ENCODE assay signal across 25 cellular contexts in the genomic region with DNA sequence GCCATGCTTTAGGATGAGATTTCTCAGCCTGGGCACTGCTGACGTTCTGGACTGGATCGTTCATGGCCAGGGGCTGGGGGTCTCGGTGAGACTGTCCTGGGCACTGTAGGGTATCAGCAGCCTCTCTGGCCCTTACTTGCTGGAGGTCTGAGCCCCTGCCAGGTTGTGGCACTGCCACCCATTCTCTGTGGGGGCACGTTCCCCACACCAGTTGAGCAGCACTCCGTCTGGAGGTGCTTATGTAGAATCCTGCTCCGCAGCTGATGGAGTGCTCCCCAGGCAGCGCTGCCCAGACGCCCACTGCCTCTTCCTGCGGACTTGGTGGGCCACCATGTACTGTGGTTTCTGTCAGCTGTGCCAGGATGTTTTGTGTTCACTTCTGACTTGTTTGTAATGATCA. TPM values are rescaled to one million over a fixed set of nuclear protein-coding genes. Genes with fewer than 3 reads are reported as not detected.
DNase-seq lines count a peak whose midpoint lies in the region; ATAC-seq, FAIRE-seq and TF ChIP-seq lines count a peak whose summit lies in the region.
"Had no signal": no experiment of that assay in that cellular context is flagged by ENCODE, and none has a peak within 500 bp of the region (broad histone marks: within the 10 kb centered on the region; RNA-seq: fewer than 3 reads in every experiment).

No MANE protein-coding gene starts in this region.

- H3K4me1 Mint-ChIP-seq in astrocyte (ENCODE audit: low read depth, unreplicated experiment): peaks cover 27% of the 10 kb centered on the region
- H3K4me1 Mint-ChIP-seq in activated naive CD8-positive, alpha-beta T cell treated with anti-CD3 and anti-CD28 coated beads for 36 hours: peaks cover 21% of the 10 kb centered on the region

- H3K4me1 ChIP-seq in heart left ventricle (peaks cover 11 to 57% (median 39%) of the 10 kb centered on the region in 12 donors), astrocyte (ENCODE audit: insufficient read depth, low read length) (peaks cover 25% of the 10 kb centered on the region), right cardiac atrium (ENCODE audit: control insufficient read depth, insufficient read depth, low read length) (peaks cover 4% of the 10 kb centered on the region), skeletal muscle tissue (ENCODE audit: control insufficient read depth in 3 of 3, insufficient read depth in 3 of 3, low read length in 3 of 3) (peaks cover 19 to 45% (median 44%) of the 10 kb centered on the region in 3 donors)
- H3K4me1 ChIP-seq: BE2C had no signal

- H3K36me3 ChIP-seq in heart left ventricle: peaks cover 0 to 91% (median 78%) of the 10 kb centered on the region in 9 donors
- H3K36me3 ChIP-seq in astrocyte (ENCODE audit: insufficient read depth, low read length): peaks cover 35% of the 10 kb centered on the region
- peaks cover 16 to 45% (median 42%) of the 10 kb centered on the region in 3 donors for H3K36me3 ChIP-seq in skeletal muscle tissue (ENCODE audit: control insufficient read depth in 3 of 3, insufficient read depth in 3 of 3, low read length in 3 of 3)

- peaks cover 22% of the 10 kb centered on the region for H3K79me2 ChIP-seq in astrocyte (ENCODE audit: insufficient read depth, low read length)

- no peak overlapping the region for H3K4me3 ChIP-seq in heart left ventricle
- no peak overlapping the region for H3K4me3 ChIP-seq in astrocyte (ENCODE audit: insufficient read depth, low read depth, low read length)
- H3K4me3 ChIP-seq in right cardiac atrium (ENCODE audit: low read length): no peak overlapping the region
- peak overlapping the region in 2 of 3 donors; percentile 18 to 52 for H3K4me3 ChIP-seq in skeletal muscle tissue (ENCODE audit: low read length in 3 of 3)
- H3K4me3 ChIP-seq: GM23248 had no signal

- ATAC-seq in heart left ventricle: peak in 1 of 4 donors; percentile 5
- no peak for ATAC-seq in Right ventricle myocardium superior (ENCODE audit: poor library complexity)
- ATAC-seq in right cardiac atrium: no peak
- no peak for ATAC-seq in left lobe of liver

- no peak for TF ChIP-seq POLR2A in heart left ventricle (IDR thresholded peaks at IDR 0.05)

- no peaks in the 10 kb centered on the region for H3K9me3 Mint-ChIP-seq in astrocyte (ENCODE audit: unreplicated experiment)
- no peaks in the 10 kb centered on the region for H3K9me3 Mint-ChIP-seq in activated naive CD8-positive, alpha-beta T cell treated with anti-CD3 and anti-CD28 coated beads for 36 hours
- H3K9me3 Mint-ChIP-seq: CD4-positive, CD25-positive, alpha-beta regulatory T cell had no signal

- peak overlapping the region; percentile 1 to 83 (median 71) for H3K27ac ChIP-seq in heart left ventricle
- H3K27ac ChIP-seq in astrocyte (ENCODE audit: low read depth, low read length): peak overlapping the region; percentile 98
- H3K27ac ChIP-seq in right cardiac atrium (ENCODE audit: low read length): peak overlapping the region; percentile 96
- H3K27ac ChIP-seq in skeletal muscle tissue (ENCODE audit: low read depth, low read length): peak overlapping the region; percentile 88
- H3K27ac ChIP-seq: GM23248 had no signal

- no peak overlapping the region for H3K4me3 Mint-ChIP-seq in astrocyte (ENCODE audit: unreplicated experiment)
- H3K4me3 Mint-ChIP-seq in activated naive CD8-positive, alpha-beta T cell treated with anti-CD3 and anti-CD28 coated beads for 36 hours: no peak overlapping the region
- H3K4me3 Mint-ChIP-seq: CD4-positive, CD25-positive, alpha-beta regulatory T cell had no signal

- H4K20me1 ChIP-seq in astrocyte (ENCODE audit: insufficient read depth, low read length): no peaks in the 10 kb centered on the region

- H3K4me2 ChIP-seq in astrocyte (ENCODE audit: low read length): no peak overlapping the region

- intact Hi-C loops in heart left ventricle (cut with DNase I): loop anchor here in 1 of 10 donors (10.0 kb wide), 1 partner anchor 124 kb away; no protein-coding TSS in a partner anchor
- intact Hi-C loops in Right ventricle myocardium superior (cut with DNase I): no loop called here
- intact Hi-C loops in right cardiac atrium (cut with DNase I): no loop called here

- whole genome bisulfite sequencing in heart left ventricle, 4 donors: 86 to 91% (median 88%) methylated on average over 9 of the region's 9 CpGs
- 81% methylated on average over 9 of the region's 9 CpGs for WGBS in right cardiac atrium

- DNase-seq in heart left ventricle (no peak), Right ventricle myocardium superior (no peak), astrocyte (ENCODE audit: low read depth) (no peak), right cardiac atrium (no peak), left lobe of liver (ENCODE audit: low spot score) (no peak), NCI-H1105 (lab: John Stamatoyannopoulos, UW) (no peak)
- no peak for DNase-seq in activated naive CD8-positive, alpha-beta T cell treated with anti-CD3 and anti-CD28 coated beads for 36 hours
- DNase-seq: 8988T; BE2C; CD4-positive, CD25-positive, alpha-beta regulatory T cell; COR-L47; DMS 273 treated with DMSO at 0.1 percent for 48 hours; DND-41; GM23248; HCEC 1CT; NCI-H1436; NCI-H1930; NCI-H226; NCI-H524; NCI-H82; OCI-M1 had no signal

- H3K9ac ChIP-seq in astrocyte (ENCODE audit: low read length) (no peak overlapping the region), skeletal muscle tissue (ENCODE audit: low read depth in 1 of 3, low read length in 3 of 3) (peak overlapping the region in 2 of 3 donors; percentile 51 to 76)
- H3K9ac ChIP-seq: GM23248 had no signal

- TF ChIP-seq CTCF in heart left ventricle (IDR thresholded peaks at IDR 0.05): no peak
- no peak for TF ChIP-seq CTCF in astrocyte (IDR thresholded peaks at IDR 0.05; ENCODE audit: insufficient read depth, low read depth, low read length)

- no peak overlapping the region for H2AFZ ChIP-seq in astrocyte (ENCODE audit: low read depth, low read length)
- H2AFZ ChIP-seq: GM23248 had no signal

- H3K27ac Mint-ChIP-seq in astrocyte (ENCODE audit: unreplicated experiment): no peak overlapping the region
- H3K27ac Mint-ChIP-seq in activated naive CD8-positive, alpha-beta T cell treated with anti-CD3 and anti-CD28 coated beads for 36 hours: no peak overlapping the region

- no peaks in the 10 kb centered on the region for H3K27me3 Mint-ChIP-seq in astrocyte (ENCODE audit: low read depth, unreplicated experiment)
- no peaks in the 10 kb centered on the region for H3K27me3 Mint-ChIP-seq in activated naive CD8-positive, alpha-beta T cell treated with anti-CD3 and anti-CD28 coated beads for 36 hours
- H3K27me3 Mint-ChIP-seq: CD4-positive, CD25-positive, alpha-beta regulatory T cell had no signal

- FAIRE-seq in astrocyte (lab: Jason Lieb, UNC): no peak
- FAIRE-seq: G401.6 had no signal

- H3K36me3 Mint-ChIP-seq in astrocyte (ENCODE audit: low read depth, unreplicated experiment): peaks cover 17% of the 10 kb centered on the region
- H3K36me3 Mint-ChIP-seq in activated naive CD8-positive, alpha-beta T cell treated with anti-CD3 and anti-CD28 coated beads for 36 hours: peaks cover 27% of the 10 kb centered on the region

- H3K27me3 ChIP-seq in heart left ventricle (no peaks in the 10 kb centered on the region), astrocyte (ENCODE audit: insufficient read depth, low read length) (no peaks in the 10 kb centered on the region), right cardiac atrium (ENCODE audit: control insufficient read depth, insufficient read depth) (no peaks in the 10 kb centered on the region), skeletal muscle tissue (ENCODE audit: control insufficient read depth in 3 of 3, insufficient read depth in 3 of 3, low read length in 3 of 3) (no peaks in the 10 kb centered on the region)
- H3K27me3 ChIP-seq: BE2C had no signal

- H3K9me3 ChIP-seq in heart left ventricle (no peaks in the 10 kb centered on the region), astrocyte (ENCODE audit: insufficient read depth, low read depth, low read length) (no peaks in the 10 kb centered on the region), right cardiac atrium (ENCODE audit: control insufficient read depth, low read length) (no peaks in the 10 kb centered on the region), skeletal muscle tissue (ENCODE audit: control insufficient read depth in 3 of 3, low read length in 3 of 3) (no peaks in the 10 kb centered on the region)
- H3K9me3 ChIP-seq: BE2C had no signal

RNA-seq across cellular contexts. Expression of gene TEX29, which starts 41.2 kb away (rescaled TPM):
- total RNA-seq in heart left ventricle (under 1 TPM in 3 of 9 donors, not detected in 6; 0.35 to 0.43 (median 0.35) TPM), Right ventricle myocardium superior (not detected), astrocyte (0.43 TPM in 1 of 2 replicates, not detected in the other), right cardiac atrium (under 1 TPM in 1 of 4 donors, not detected in 3; 0.48 TPM), skeletal muscle tissue (not detected), left lobe of liver (0.53 TPM)
- polyA plus RNA-seq in heart left ventricle (under 1 TPM; 0.15 to 0.57 TPM), right cardiac atrium (0.25 TPM)
- under 1 TPM in 1 of 2 experiments, not detected in 1; 0.46 TPM for total RNA-seq in activated naive CD8-positive, alpha-beta T cell treated with anti-CD3 and anti-CD28 coated beads for 36 hours
- total RNA-seq: CD4-positive, CD25-positive, alpha-beta regulatory T cell; GM23248; HT-29; M059J had no signal
- polyA plus RNA-seq: CD4-positive, CD25-positive, alpha-beta regulatory T cell had no signal

Comparison
In these comparisons a context has a peak if more than half of its experiments do, and no peak if none do; other contexts are left out.
1. H3K4me3 ChIP-seq: peak in skeletal muscle tissue (2 of 3); none in heart left ventricle (0 of 12), astrocyte (single experiment) and right cardiac atrium (single experiment).
2. Peak in every context shown above with its lines, with median percentiles within 50 percentile points of each other: H3K27ac ChIP-seq.